Comparison of ENCODE assay signal across 9 cellular contexts in genomic region chr1:22031214-22031962, GRCh38. TPM values are rescaled to one million over a fixed set of nuclear protein-coding genes. Genes with fewer than 3 reads are reported as not detected.
DNase-seq lines count a peak whose midpoint lies in the region; ATAC-seq and TF ChIP-seq lines count a peak whose summit lies in the region.
"Had no signal": no experiment of that assay in that cellular context is flagged by ENCODE, and none has a peak within 500 bp of the region (broad histone marks: within the 10 kb centered on the region; RNA-seq: fewer than 3 reads in every experiment).

No MANE protein-coding gene starts in this region.

- no peaks in the 10 kb centered on the region for H3K9me3 Mint-ChIP-seq in T-helper 2 cell treated with Interferon-gamma antibody and Interleukin-4, amounts not matched to agents 5 μg/mL and 100 μg/mL, for 36 hours
- no peaks in the 10 kb centered on the region for H3K9me3 Mint-ChIP-seq in immature natural killer cell

- H3K4me1 ChIP-seq in psoas muscle: peaks cover 2% of the 10 kb centered on the region

- no peak for TF ChIP-seq CTCF in psoas muscle (IDR thresholded peaks at IDR 0.05)

- H3K36me3 Mint-ChIP-seq in T-helper 2 cell treated with Interferon-gamma antibody and Interleukin-4, amounts not matched to agents 5 μg/mL and 100 μg/mL, for 36 hours (ENCODE audit: low read depth): peaks cover 5% of the 10 kb centered on the region
- peaks cover 0 to 9% (median 3%) of the 10 kb centered on the region in 3 donors for H3K36me3 Mint-ChIP-seq in immature natural killer cell

- H3K27ac ChIP-seq in psoas muscle: peak overlapping the region; percentile 16

- H3K9me3 ChIP-seq in psoas muscle: no peaks in the 10 kb centered on the region

- 58 to 72% (median 65%) methylated on average over 8 of the region's 8 CpGs for WGBS in psoas muscle, 3 donors

- peak; percentile 18 for TF ChIP-seq POLR2A in erythroblast (IDR thresholded peaks at IDR 0.05; ENCODE audit: low read length)

- ATAC-seq in psoas muscle: peak in 2 of 4 donors; percentile 28 to 47
- no peak for ATAC-seq in GM21825 (IDR thresholded peaks at IDR 0.05; ENCODE audit: unreplicated experiment)

- intact Hi-C loops in psoas muscle (cut with DNase I): no loop called here

- peak overlapping the region; percentile 32 for H3K27ac Mint-ChIP-seq in T-helper 2 cell treated with Interferon-gamma antibody and Interleukin-4, amounts not matched to agents 5 μg/mL and 100 μg/mL, for 36 hours
- H3K27ac Mint-ChIP-seq in immature natural killer cell: peak overlapping the region in 3 of 6 donors; percentile 28 to 55 (median 47)

- H3K27me3 Mint-ChIP-seq in T-helper 2 cell treated with Interferon-gamma antibody and Interleukin-4, amounts not matched to agents 5 μg/mL and 100 μg/mL, for 36 hours (ENCODE audit: low read depth): no peaks in the 10 kb centered on the region
- peaks cover 0 to 3% (median 0%) of the 10 kb centered on the region in 3 donors for H3K27me3 Mint-ChIP-seq in immature natural killer cell (ENCODE audit: low read depth in 3 of 3)

- H3K27me3 ChIP-seq in psoas muscle (ENCODE audit: insufficient read depth in 3 of 3, low read length in 2 of 3): no peaks in the 10 kb centered on the region

- H3K36me3 ChIP-seq in psoas muscle (ENCODE audit: insufficient read depth in 1 of 2, low read depth in 1 of 2): no peaks in the 10 kb centered on the region

- DNase-seq in GDM1 (lab: John Stamatoyannopoulos, UW) (peak; percentile 41), erythroblast (lab: John Stamatoyannopoulos, UW) (no peak), psoas muscle (no peak), NCI-H2107 (lab: John Stamatoyannopoulos, UW) (no peak), DMS 273 treated with DMSO at 0.1 percent for 48 hours (lab: John Stamatoyannopoulos, UW) (no peak), immature natural killer cell (no peak)
- DNase-seq in T-helper 2 cell treated with Interferon-gamma antibody and Interleukin-4, amounts not matched to agents 5 μg/mL and 100 μg/mL, for 36 hours (ENCODE audit: low spot score): no peak
- DNase-seq: NCI-H774 had no signal

- H3K4me3 Mint-ChIP-seq in T-helper 2 cell treated with Interferon-gamma antibody and Interleukin-4, amounts not matched to agents 5 μg/mL and 100 μg/mL, for 36 hours: peak overlapping the region; percentile 39
- peak overlapping the region in 1 of 5 donors; percentile 18 for H3K4me3 Mint-ChIP-seq in immature natural killer cell

- H3K4me3 ChIP-seq in psoas muscle: no peak overlapping the region

- peaks cover 34% of the 10 kb centered on the region for H3K4me1 Mint-ChIP-seq in T-helper 2 cell treated with Interferon-gamma antibody and Interleukin-4, amounts not matched to agents 5 μg/mL and 100 μg/mL, for 36 hours (ENCODE audit: low read depth)
- H3K4me1 Mint-ChIP-seq in immature natural killer cell: peaks cover 17 to 21% of the 10 kb centered on the region in 2 donors

RNA-seq across cellular contexts. Expression of gene CDC42, which starts 21.1 kb away (rescaled TPM):
- total RNA-seq in psoas muscle: 100 to 1,000 TPM in 3 of 4 donors, 10 to 100 TPM in 1; 98.7 to 135 (median 122) TPM
- polyA plus RNA-seq in psoas muscle (100 to 1,000 TPM in 2 of 3 donors, 10 to 100 TPM in 1; 71.6 to 126 (median 115) TPM), immature natural killer cell (100 to 1,000 TPM; 220 to 600 (median 473) TPM)

RNA-seq across cellular contexts. Expression of gene CELA3A, which starts 29.9 kb away (rescaled TPM):
- total RNA-seq in psoas muscle: 1 to 10 TPM in 1 of 4 donors, under 1 TPM in 1, not detected in 2; 0.65 to 4.0 TPM
- polyA plus RNA-seq in psoas muscle (1 to 10 TPM in 1 of 3 donors, under 1 TPM in 1, not detected in 1; 0.62 to 2.2 TPM), immature natural killer cell (not detected)

RNA-seq across cellular contexts. Expression of gene CELA3B, which starts 54.6 kb away (rescaled TPM):
- total RNA-seq in psoas muscle: 1 to 10 TPM in 1 of 4 donors, under 1 TPM in 1, not detected in 2; 0.42 to 1.7 TPM
- polyA plus RNA-seq in psoas muscle (under 1 TPM; 0.09 to 0.64 (median 0.24) TPM), immature natural killer cell (not detected)
